ENCODE assay signal across 8 cellular contexts in genomic region chr2:171687287-171688128, GRCh38.
DNase-seq lines count a peak whose midpoint lies in the region; ATAC-seq lines count a peak whose summit lies in the region.

Gene DYNC1I2, plus strand, starts transcription at chr2:171687469. Its CDS starts 2,687 bp downstream, at chr2:171690156.

- peaks cover 20 to 30% (median 25%) of the 10 kb centered on the region in 11 experiments; a peak in 20 of 22 replicates for H3K36me3 ChIP-seq in BLaER1 treated with 17β-estradiol and CSF1 and Interleukin-3, amounts not matched to agents 10 nM and 100 nM

- DNase-seq in GM19240 (ENCODE audit: insufficient read length, low spot score), result peak; percentile 55
- DNase-seq in NCI-H526 treated with DMSO at 0.1 percent for 48 hours (lab: John Stamatoyannopoulos, UW), result peak; percentile 95
- DNase-seq in activated CD4-positive, alpha-beta T cell treated with anti-CD3 and anti-CD28 coated beads, Interleukin-2, amount 50 U/mL, for 1 hour, result peak; percentile 61
- peak; percentile 88 for DNase-seq in dedifferentiated amniotic fluid mesenchymal stem cell (ENCODE audit: extremely low spot score)
- peak; percentile 98 for DNase-seq in left kidney (ENCODE audit: low read depth, low spot score)
- peak; percentile 80 to 81 for DNase-seq in stimulated activated CD4-positive, alpha-beta T cell treated with anti-CD3 and anti-CD28 coated beads, Interleukin-2, amount 100 ng/mL, for 24 hours

- peaks cover 9 to 20% (median 15%) of the 10 kb centered on the region in 10 experiments; a peak in 19 of 20 replicates for H3K4me1 ChIP-seq in BLaER1 treated with 17β-estradiol and CSF1 and Interleukin-3, amounts not matched to agents 10 nM and 100 nM

- ATAC-seq in HG03469 (IDR thresholded peaks at IDR 0.05; ENCODE audit: unreplicated experiment), result peak; percentile 63

- no peaks in the 10 kb centered on the region for H3K9me3 ChIP-seq in BLaER1 treated with 17β-estradiol and CSF1 and Interleukin-3, amounts not matched to agents 10 nM and 100 nM (replicated peaks in 1 of 11)

- peaks cover 0 to 42% (median 33%) of the 10 kb centered on the region in 11 experiments; a peak in 13 of 22 replicates for H4K20me1 ChIP-seq in BLaER1 treated with 17β-estradiol and CSF1 and Interleukin-3, amounts not matched to agents 10 nM and 100 nM

- H3K9ac ChIP-seq in BLaER1 treated with 17β-estradiol and CSF1 and Interleukin-3, amounts not matched to agents 10 nM and 100 nM, result peak within 1 kb of the TSS; percentile 81 to 96 (median 87)

- H3K27ac ChIP-seq in BLaER1 treated with 17β-estradiol and CSF1 and Interleukin-3, amounts not matched to agents 10 nM and 100 nM, result peak within 1 kb of the TSS; percentile 82 to 95 (median 87)

- peak within 1 kb of the TSS; percentile 83 to 100 (median 89) for H3K4me3 ChIP-seq in BLaER1 treated with 17β-estradiol and CSF1 and Interleukin-3, amounts not matched to agents 10 nM and 100 nM

- H3K4me2 ChIP-seq in BLaER1 treated with 17β-estradiol and CSF1 and Interleukin-3, amounts not matched to agents 10 nM and 100 nM, result peak within 1 kb of the TSS; percentile 75 to 98 (median 87)

- H3K27me3 ChIP-seq in BLaER1 treated with 17β-estradiol and CSF1 and Interleukin-3, amounts not matched to agents 10 nM and 100 nM, result no peaks in the 10 kb centered on the region

Comparison
In these comparisons a context has a peak if more than half of its experiments do, and no peak if none do; other contexts are left out.
1. Peak in every context shown above with its lines: DNase-seq, ATAC-seq, H3K4me3 ChIP-seq and H3K27ac ChIP-seq.